ENCODE assay signal across 16 cellular contexts in genomic region chr6:87054143-87054833, GRCh38. TPM values are rescaled to one million over a fixed set of nuclear protein-coding genes. Genes with fewer than 3 reads are reported as not detected.
"Had no signal": no experiment of that assay in that cellular context is flagged by ENCODE, and none has a peak within 500 bp of the region (broad histone marks: within the 10 kb centered on the region; RNA-seq: fewer than 3 reads in every experiment).

No MANE protein-coding gene starts in this region.

- H3K9me3 ChIP-seq: ascending aorta, gastrocnemius medialis, pancreas, sigmoid colon had no signal

- ATAC-seq: activated CD8-positive, alpha-beta memory T cell treated with anti-CD3 and anti-CD28 coated beads, Interleukin-2, amount 10 ng/mL, durations not matched to agents 7 days and 5 days; gastrocnemius medialis; pancreas had no signal

- H3K36me3 ChIP-seq: ascending aorta, gastrocnemius medialis, pancreas, sigmoid colon had no signal

- H3K27ac ChIP-seq: ascending aorta, gastrocnemius medialis, pancreas, sigmoid colon had no signal

- DNase-seq: activated CD4-positive, alpha-beta T cell treated with anti-CD3 and anti-CD28 coated beads, Interleukin-2, amount 50 U/mL, for 48 hours; activated CD4-positive, CD25-positive, alpha-beta regulatory T cell treated with anti-CD3 and anti-CD28 coated beads, Interleukin-2, amount 50 U/mL, for 72 hours; activated CD8-positive, alpha-beta memory T cell treated with anti-CD3 and anti-CD28 coated beads, Interleukin-2, amount 10 ng/mL, durations not matched to agents 7 days and 5 days; activated naive CD4-positive, alpha-beta T cell treated with anti-CD3 and anti-CD28 coated beads, Interleukin-2, amount 10 ng/mL, durations not matched to agents 7 days and 5 days; activated T-cell treated with anti-CD3 and anti-CD28 coated beads, Interleukin-2, amount 50 U/mL, for 1 hour; dermis blood vessel endothelial cell; gastrocnemius medialis; islet precursor cell; midbrain; pancreas; sigmoid colon; stimulated activated CD4-positive, alpha-beta T cell treated with anti-CD3 and anti-CD28 coated beads, Interleukin-1b, Interleukin-23, amount 100 ng/mL, for 48 hours; T1000 had no signal

- H3K27me3 ChIP-seq: ascending aorta, gastrocnemius medialis, pancreas, sigmoid colon had no signal

- H3K4me3 ChIP-seq: ascending aorta, gastrocnemius medialis, lung, pancreas, sigmoid colon had no signal

- H3K4me1 ChIP-seq: ascending aorta, gastrocnemius medialis, pancreas, sigmoid colon had no signal

RNA-seq across cellular contexts. Expression of gene CGA, which starts 40.6 kb away (rescaled TPM):
- polyA plus RNA-seq: lung, pancreas, sigmoid colon, urinary bladder had no signal
